26 cellular contexts compared by ENCODE assay signal in genomic region chr14:92949496-92950192, GRCh38. TPM values are rescaled to one million over a fixed set of nuclear protein-coding genes. Genes with fewer than 3 reads are reported as not detected.
A peak's percentile ranks its signal among the peaks of the same experiment; 100 is the strongest.
DNase-seq lines count a peak whose midpoint lies in the region; ATAC-seq and TF ChIP-seq lines count a peak whose summit lies in the region.
"Had no signal": no experiment of that assay in that cellular context is flagged by ENCODE, and none has a peak within 500 bp of the region (broad histone marks: within the 10 kb centered on the region; RNA-seq: fewer than 3 reads in every experiment).

No MANE protein-coding gene starts in this region.

- H3K27ac ChIP-seq in heart right ventricle, result peak overlapping the region in 8 of 10 donors; percentile 25 to 70 (median 53)
- H3K27ac ChIP-seq in neuronal stem cell (replicated peaks; ENCODE audit: low read length), result no peak overlapping the region
- H3K27ac ChIP-seq in ascending aorta, result no peak overlapping the region
- H3K27ac ChIP-seq: KMS-11 had no signal

- ATAC-seq in Right ventricle myocardium superior (ENCODE audit: poor library complexity), result no peak
- no peak for ATAC-seq in left ventricle myocardium superior
- no peak for ATAC-seq in heart right ventricle
- no peak for ATAC-seq in GM21447 (IDR thresholded peaks at IDR 0.05; ENCODE audit: unreplicated experiment)
- no peak for ATAC-seq in HG03159 (IDR thresholded peaks at IDR 0.05; ENCODE audit: unreplicated experiment)
- ATAC-seq: GM12878, Panc1 had no signal

- no peak overlapping the region for H2BK15ac ChIP-seq in neuronal stem cell (ENCODE audit: low read length)

- no peak overlapping the region for H2AFZ ChIP-seq in neuronal stem cell (ENCODE audit: low read length)

- intact Hi-C loops in Right ventricle myocardium superior (cut with DNase I) (no loop called here), left ventricle myocardium superior (cut with micrococcal nuclease) (no loop called here), heart right ventricle (cut with DNase I) (loop anchor here in 6 of 10 donors (5.0 kb wide), 4 partner anchors 83 to 188 kb away; no protein-coding TSS in a partner anchor), ascending aorta (cut with DNase I) (no loop called here)

- H2BK120ac ChIP-seq in neuronal stem cell (ENCODE audit: low read depth, low read length), result no peak overlapping the region

- H4K91ac ChIP-seq in neuronal stem cell (ENCODE audit: low read depth, low read length, poor library complexity), result no peak overlapping the region

- no peak overlapping the region for H4K8ac ChIP-seq in neuronal stem cell (ENCODE audit: low read depth, low read length)

- WGBS in heart right ventricle, 2 donors, result 89 to 90% methylated on average over 24 of the region's 24 CpGs
- WGBS in neuronal stem cell (ENCODE audit: extremely low coverage in 2 of 2, insufficient read length in 2 of 2, insufficient replicate concordance in 1 of 2), 2 donors, result no CpG with 5 or more reads among the region's 24 CpGs

- TF ChIP-seq CTCF in heart right ventricle (IDR thresholded peaks at IDR 0.05) (no peak), ascending aorta (IDR thresholded peaks at IDR 0.05) (no peak)

- peaks cover 0 to 66% (median 0%) of the 10 kb centered on the region in 9 donors for H3K36me3 ChIP-seq in heart right ventricle
- H3K36me3 ChIP-seq in neuronal stem cell (replicated peaks in 1 of 2; ENCODE audit: control insufficient read depth in 2 of 2, insufficient read depth in 2 of 2, low read length in 2 of 2), result peaks cover 0 to 8% of the 10 kb centered on the region in 2 donors
- peaks cover 27 to 43% of the 10 kb centered on the region in 2 donors for H3K36me3 ChIP-seq in ascending aorta

- no peaks in the 10 kb centered on the region for H3K27me3 ChIP-seq in heart right ventricle
- no peaks in the 10 kb centered on the region for H3K27me3 ChIP-seq in neuronal stem cell (ENCODE audit: control insufficient read depth in 3 of 3, insufficient read depth in 3 of 3, low read depth in 1 of 3, low read length in 3 of 3)
- no peaks in the 10 kb centered on the region for H3K27me3 ChIP-seq in ascending aorta
- H3K27me3 ChIP-seq: BE2C had no signal

- no peak overlapping the region for H2BK5ac ChIP-seq in neuronal stem cell (ENCODE audit: low read length)

- DNase-seq in Right ventricle myocardium superior (peak; percentile 23), left ventricle myocardium superior (no peak), heart right ventricle (no peak), neuronal stem cell (ENCODE audit: low spot score) (no peak), ascending aorta (ENCODE audit: low spot score in 2 of 2) (no peak)
- DNase-seq: 8988T; ACHN; BE2C; CD8-positive, alpha-beta memory T cell; DMS 273 treated with DMSO at 0.1 percent for 48 hours; DMS79; EL; GDM1; HCEC 1CT; NCI-H1092; NCI-H1417 treated with DMSO at 0.1 percent for 48 hours; NCI-H1694 treated with DMSO at 0.1 percent for 48 hours; NCI-H2081; NCI-H2227 treated with DMSO at 0.1 percent for 48 hours; NCI-H526 treated with DMSO at 0.1 percent for 48 hours had no signal

- no peaks in the 10 kb centered on the region for H3K9me3 ChIP-seq in heart right ventricle
- H3K9me3 ChIP-seq in neuronal stem cell (replicated peaks in 1 of 2; ENCODE audit: control insufficient read depth in 2 of 2, insufficient read depth in 1 of 2, low read depth in 1 of 2, low read length in 2 of 2), result no peaks in the 10 kb centered on the region
- no peaks in the 10 kb centered on the region for H3K9me3 ChIP-seq in ascending aorta
- H3K9me3 ChIP-seq: BE2C had no signal

- H3K4me2 ChIP-seq in neuronal stem cell (ENCODE audit: insufficient read depth, low read length, poor library complexity, severe bottlenecking), result no peak overlapping the region
- H3K4me2 ChIP-seq: KMS-11 had no signal

- H3K79me1 ChIP-seq in neuronal stem cell (ENCODE audit: low read depth, low read length), result no peaks in the 10 kb centered on the region

- H3K4me3 ChIP-seq in heart right ventricle, result no peak overlapping the region
- no peak overlapping the region for H3K4me3 ChIP-seq in neuronal stem cell (ENCODE audit: low read length in 2 of 2)
- no peak overlapping the region for H3K4me3 ChIP-seq in ascending aorta
- H3K4me3 ChIP-seq: GM12878 had no signal

- H3K4me1 ChIP-seq in heart right ventricle, result peaks cover 9 to 60% (median 40%) of the 10 kb centered on the region in 9 donors
- H3K4me1 ChIP-seq in neuronal stem cell (ENCODE audit: control insufficient read depth in 2 of 2, insufficient read depth in 1 of 2, low read depth in 1 of 2, low read length in 2 of 2), result no peaks in the 10 kb centered on the region
- H3K4me1 ChIP-seq in ascending aorta, result peaks cover 0 to 25% of the 10 kb centered on the region in 2 donors

- H3K18ac ChIP-seq in neuronal stem cell (ENCODE audit: low read length), result no peak overlapping the region

- peak overlapping the region; percentile 18 for H3K23ac ChIP-seq in neuronal stem cell (ENCODE audit: low read depth, low read length, poor library complexity)

- no peak overlapping the region for H2AK5ac ChIP-seq in neuronal stem cell (ENCODE audit: low read depth, low read length)

- H3K14ac ChIP-seq in neuronal stem cell (ENCODE audit: low read length), result no peak overlapping the region

- no peak overlapping the region for H3K4ac ChIP-seq in neuronal stem cell (ENCODE audit: low read length)

- H3K9ac ChIP-seq in neuronal stem cell (ENCODE audit: low read depth, low read length, poor library complexity), result no peak overlapping the region
- H3K9ac ChIP-seq: KMS-11 had no signal

- no peak overlapping the region for H2BK12ac ChIP-seq in neuronal stem cell (ENCODE audit: low read length)

RNA-seq across cellular contexts. Expression of gene CHGA, which starts 26.7 kb away (rescaled TPM):
- not detected for total RNA-seq in Right ventricle myocardium superior
- not detected for total RNA-seq in left ventricle myocardium superior
- not detected for total RNA-seq in heart right ventricle
- under 1 TPM in 1 of 2 donors, not detected in 1; 0.14 TPM for polyA plus RNA-seq in heart right ventricle
- polyA plus RNA-seq in neuronal stem cell (2013, experiment 1 of 2), result 0.14 TPM
- 0.14 TPM for polyA plus RNA-seq in neuronal stem cell (2013, experiment 2 of 2)
- 0.32 TPM for total RNA-seq in ascending aorta
- total RNA-seq: CD8-positive, alpha-beta memory T cell had no signal
- polyA plus RNA-seq: CD14-positive monocyte; CD8-positive, alpha-beta memory T cell had no signal

Comparison
In these comparisons a context has a peak if more than half of its experiments do, and no peak if none do; other contexts are left out.
1. intact Hi-C loops: an anchor here in heart right ventricle (5.0 kb wide); none called in Right ventricle myocardium superior, left ventricle myocardium superior and ascending aorta.
2. H3K27ac ChIP-seq: peak in heart right ventricle (8 of 10); none in neuronal stem cell (single experiment) and ascending aorta (0 of 2).